23 cellular contexts compared by ENCODE assay signal in genomic region chr12:42757735-42758134, GRCh38.
DNase-seq lines count a peak whose midpoint lies in the region; ATAC-seq, FAIRE-seq and TF ChIP-seq lines count a peak whose summit lies in the region.
"Had no signal": no experiment of that assay in that cellular context is flagged by ENCODE, and none has a peak within 500 bp of the region (broad histone marks: within the 10 kb centered on the region; RNA-seq: fewer than 3 reads in every experiment).

No MANE protein-coding gene starts in this region.

- TF ChIP-seq POLR2A in A549 (IDR thresholded peaks at IDR 0.05; ENCODE audit: low read length) = no peak

- no peaks in the 10 kb centered on the region for H3K36me3 Mint-ChIP-seq in chondrocyte (ENCODE audit: low read depth)
- peaks cover 15% of the 10 kb centered on the region for H3K36me3 Mint-ChIP-seq in nephron progenitor cell (ENCODE audit: low read depth)
- H3K36me3 Mint-ChIP-seq in immature natural killer cell = no peaks in the 10 kb centered on the region
- H3K36me3 Mint-ChIP-seq: natural killer cell had no signal

- H3K4me1 ChIP-seq in A549 = peaks cover 35% of the 10 kb centered on the region
- peaks cover 33% of the 10 kb centered on the region for H3K4me1 ChIP-seq in HUES48 (ENCODE audit: control insufficient read depth, insufficient read depth, low read length)

- H3K4me3 Mint-ChIP-seq in chondrocyte (ENCODE audit: unreplicated experiment) (no peak overlapping the region), nephron progenitor cell (no peak overlapping the region), immature natural killer cell (no peak overlapping the region)
- H3K4me3 Mint-ChIP-seq: activated CD8-positive, alpha-beta T cell treated with anti-CD3 and anti-CD28 coated beads, Interleukin-2, amount 10 ng/mL, durations not matched to agents 7 days and 5 days; activated naive CD4-positive, alpha-beta T cell treated with anti-CD3 and anti-CD28 coated beads for 36 hours; activated T-cell treated with anti-CD3 and anti-CD28 coated beads, Interleukin-2, amount 50 U/mL, for 24 hours; natural killer cell had no signal

- H3K4me1 Mint-ChIP-seq in chondrocyte (ENCODE audit: low read depth) = peaks cover 56% of the 10 kb centered on the region
- H3K4me1 Mint-ChIP-seq in nephron progenitor cell = peaks cover 68% of the 10 kb centered on the region
- H3K4me1 Mint-ChIP-seq in immature natural killer cell = no peaks in the 10 kb centered on the region
- H3K4me1 Mint-ChIP-seq: natural killer cell had no signal

- H3K9me3 ChIP-seq in A549 = no peaks in the 10 kb centered on the region
- H3K9me3 ChIP-seq in HUES48 (ENCODE audit: control insufficient read depth, insufficient read depth, low read length) = no peaks in the 10 kb centered on the region
- H3K9me3 ChIP-seq: HAP-1, SJSA1 had no signal

- TF ChIP-seq RAD21 in A549 (conservative IDR thresholded peaks at IDR 0.05 in 1 of 2, IDR thresholded peaks at IDR 0.05 in 1 of 2) = no peak

- 76% methylated on average over 5 of the region's 5 CpGs for WGBS in A549 (ENCODE audit: missing lambda C conversion rate)

- peak overlapping the region; percentile 63 to 84; a peak in 5 of 6 replicates for H3K27ac ChIP-seq in A549
- H3K27ac ChIP-seq in HUES48 (ENCODE audit: low read depth, low read length) = peak overlapping the region; percentile 96
- H3K27ac ChIP-seq in RWPE1 = no peak overlapping the region
- H3K27ac ChIP-seq: C4-2B had no signal

- TF ChIP-seq CTCF in A549 (IDR thresholded peaks at IDR 0.05) = no peak
- no peak for TF ChIP-seq CTCF in chondrocyte (IDR thresholded peaks at IDR 0.05)
- TF ChIP-seq CTCF in nephron progenitor cell (IDR thresholded peaks at IDR 0.05) = no peak
- no peak for TF ChIP-seq CTCF in RWPE1 (conservative IDR thresholded peaks at IDR 0.05; ENCODE audit: low read depth)

- TF ChIP-seq EP300 in A549 (IDR thresholded peaks at IDR 0.05) = no peak

- no peaks in the 10 kb centered on the region for H3K36me3 ChIP-seq in HUES48 (ENCODE audit: control insufficient read depth, insufficient read depth, low read length)
- H3K36me3 ChIP-seq: HAP-1, SJSA1 had no signal

- no peak overlapping the region for H3K9ac ChIP-seq in HUES48 (ENCODE audit: low read depth, low read length)

- CTCF ChIA-PET in A549 (lab: Yijun Ruan, JAX) = no interaction called here
- CTCF ChIA-PET in RWPE1 (lab: Yijun Ruan, JAX) = interaction anchor here (0.7 kb wide), 2 partner anchors 101 to 1983 kb away, joined by 3 to 5 read pairs; no protein-coding TSS in a partner anchor

- H3K4me2 ChIP-seq in A549 = peak overlapping the region; percentile 63

- no peak overlapping the region for H3K4me3 ChIP-seq in A549
- peak overlapping the region; percentile 34; the same call in 1 of the 2 replicates for H3K4me3 ChIP-seq in HUES48 (ENCODE audit: low read depth, low read length)
- H3K4me3 ChIP-seq: HAP-1, SJSA1 had no signal

- POLR2A ChIA-PET in A549 (lab: Yijun Ruan, JAX) (no interaction called here), RWPE1 (lab: Yijun Ruan, JAX; ENCODE audit: low non-redundant PET) (no interaction called here)

- H3K27me3 Mint-ChIP-seq in chondrocyte (ENCODE audit: low read depth) = no peaks in the 10 kb centered on the region
- H3K27me3 Mint-ChIP-seq in nephron progenitor cell (ENCODE audit: low read depth, poor library complexity) = no peaks in the 10 kb centered on the region
- no peaks in the 10 kb centered on the region for H3K27me3 Mint-ChIP-seq in immature natural killer cell (ENCODE audit: low read depth in 3 of 3)
- H3K27me3 Mint-ChIP-seq: activated T-cell treated with anti-CD3 and anti-CD28 coated beads, Interleukin-2, amount 50 U/mL, for 24 hours had no signal

- no peaks in the 10 kb centered on the region for H3K27me3 ChIP-seq in HUES48 (ENCODE audit: control insufficient read depth, insufficient read depth, low read length)
- H3K27me3 ChIP-seq: SJSA1 had no signal

- FAIRE-seq in A549 (lab: Jason Lieb, UNC) = no peak
- FAIRE-seq: islet of Langerhans had no signal

- H3K9me3 Mint-ChIP-seq in chondrocyte (ENCODE audit: low read depth) (no peaks in the 10 kb centered on the region), nephron progenitor cell (peaks cover 16% of the 10 kb centered on the region), immature natural killer cell (peaks cover 0 to 14% (median 4%) of the 10 kb centered on the region in 6 donors)
- H3K9me3 Mint-ChIP-seq: activated naive CD4-positive, alpha-beta T cell treated with anti-CD3 and anti-CD28 coated beads for 36 hours; activated T-cell treated with anti-CD3 and anti-CD28 coated beads, Interleukin-2, amount 50 U/mL, for 24 hours had no signal

- no peak for DNase-seq in A549 (ENCODE audit: low read depth in 1 of 2, low spot score in 1 of 2)
- no peak for DNase-seq in chondrocyte (ENCODE audit: low spot score)
- DNase-seq in nephron progenitor cell = no peak
- no peak for DNase-seq in RWPE1 (ENCODE audit: low spot score)
- DNase-seq in immature natural killer cell = no peak
- DNase-seq in NCI-H1694 treated with DMSO at 0.1 percent for 48 hours (lab: John Stamatoyannopoulos, UW) = no peak
- DNase-seq: activated CD8-positive, alpha-beta T cell treated with anti-CD3 and anti-CD28 coated beads, Interleukin-2, amount 10 ng/mL, durations not matched to agents 7 days and 5 days; activated naive CD4-positive, alpha-beta T cell treated with anti-CD3 and anti-CD28 coated beads for 36 hours; activated T-cell treated with anti-CD3 and anti-CD28 coated beads, Interleukin-2, amount 50 U/mL, for 24 hours; DMS 273 treated with DMSO at 0.1 percent for 48 hours; effector CD8-positive, alpha-beta T cell; GDM1; natural killer cell; NCI-H1092 treated with DMSO at 0.1 percent for 48 hours; NCI-H524; OCI-M1; stimulated activated CD8-positive, alpha-beta memory T cell treated with anti-CD3 and anti-CD28 coated beads, Interleukin-4, amount 100 ng/mL, for 48 hours had no signal

- H3K27ac Mint-ChIP-seq in chondrocyte (ENCODE audit: unreplicated experiment) = peak overlapping the region; percentile 90
- H3K27ac Mint-ChIP-seq in nephron progenitor cell = peak overlapping the region; percentile 96
- H3K27ac Mint-ChIP-seq in immature natural killer cell = no peak overlapping the region
- H3K27ac Mint-ChIP-seq: activated CD8-positive, alpha-beta T cell treated with anti-CD3 and anti-CD28 coated beads, Interleukin-2, amount 10 ng/mL, durations not matched to agents 7 days and 5 days; activated naive CD4-positive, alpha-beta T cell treated with anti-CD3 and anti-CD28 coated beads for 36 hours; activated T-cell treated with anti-CD3 and anti-CD28 coated beads, Interleukin-2, amount 50 U/mL, for 24 hours; natural killer cell had no signal

- ATAC-seq in A549 = no peak; a peak in 1 of 6 replicates
- no peak for ATAC-seq in GM21390 (IDR thresholded peaks at IDR 0.05; ENCODE audit: unreplicated experiment)
- ATAC-seq: activated CD8-positive, alpha-beta T cell treated with anti-CD3 and anti-CD28 coated beads, Interleukin-2, amount 10 ng/mL, durations not matched to agents 7 days and 5 days; natural killer cell had no signal

TF ChIP-seq in A549, 52 proteins besides CTCF, POLR2A, EP300 and RAD21 (continues in another document):
- TF ChIP-seq HOXA7 (CRISPR knock-in tag; IDR thresholded peaks at IDR 0.05) = no peak
- no peak for TF ChIP-seq KDM1A (IDR thresholded peaks at IDR 0.05; ENCODE audit: low read depth)
- no peak for TF ChIP-seq RARB (CRISPR knock-in tag; IDR thresholded peaks at IDR 0.05)
- no peak for TF ChIP-seq HMGXB4 (CRISPR knock-in tag; IDR thresholded peaks at IDR 0.05; ENCODE audit: borderline replicate concordance)
- TF ChIP-seq NFE2L2 (conservative IDR thresholded peaks at IDR 0.05; ENCODE audit: low read length) = no peak
- no peak for TF ChIP-seq MAZ (IDR thresholded peaks at IDR 0.05; ENCODE audit: borderline replicate concordance, low read depth, low read length)
- no peak for TF ChIP-seq HDAC2 (IDR thresholded peaks at IDR 0.05)
- TF ChIP-seq TFCP2L1 (CRISPR knock-in tag; IDR thresholded peaks at IDR 0.05) = no peak
- no peak for TF ChIP-seq ZFP36 (IDR thresholded peaks at IDR 0.05; ENCODE audit: borderline replicate concordance, partially characterized antibody)
- TF ChIP-seq HES2 (IDR thresholded peaks at IDR 0.05) = no peak
- no peak for TF ChIP-seq ZSCAN20 (CRISPR knock-in tag; IDR thresholded peaks at IDR 0.05)
- TF ChIP-seq ZNF302 (CRISPR knock-in tag; IDR thresholded peaks at IDR 0.05) = no peak
- no peak for TF ChIP-seq BHLHE40 (IDR thresholded peaks at IDR 0.05; ENCODE audit: low read depth, low read length)
- TF ChIP-seq GATA3 (IDR thresholded peaks at IDR 0.05; ENCODE audit: borderline replicate concordance) = no peak
- TF ChIP-seq EHMT2 (IDR thresholded peaks at IDR 0.05; ENCODE audit: low read depth) = no peak
- TF ChIP-seq SREBF2 (IDR thresholded peaks at IDR 0.05) = no peak
- TF ChIP-seq RCOR1 (IDR thresholded peaks at IDR 0.05; ENCODE audit: low read depth, low read length) = no peak
- no peak for TF ChIP-seq NPAS2 (CRISPR knock-in tag; IDR thresholded peaks at IDR 0.05; ENCODE audit: borderline replicate concordance)

Comparison
In these comparisons a context has a peak if more than half of its experiments do, and no peak if none do; other contexts are left out.
1. H3K27ac Mint-ChIP-seq: peak in chondrocyte (single experiment) and nephron progenitor cell (single experiment); none in immature natural killer cell (0 of 6).